12 cellular contexts compared by ENCODE assay signal in genomic region chr17:64358261-64358788, GRCh38. TPM values are rescaled to one million over a fixed set of nuclear protein-coding genes. Genes with fewer than 3 reads are reported as not detected.
DNase-seq lines count a peak whose midpoint lies in the region; TF ChIP-seq lines count a peak whose summit lies in the region.
"Had no signal": no experiment of that assay in that cellular context is flagged by ENCODE, and none has a peak within 500 bp of the region (broad histone marks: within the 10 kb centered on the region; RNA-seq: fewer than 3 reads in every experiment).

No MANE protein-coding gene starts in this region.

- H3K27me3 Mint-ChIP-seq in T-helper 2 cell treated with Interferon-gamma antibody and Interleukin-4, amounts not matched to agents 5 μg/mL and 100 μg/mL, for 36 hours (ENCODE audit: low read depth) = no peaks in the 10 kb centered on the region

- H3K4me3 ChIP-seq in fibroblast of mammary gland (ENCODE audit: control insufficient read depth, low read depth, low read length) = no peak overlapping the region

- H3K4me1 Mint-ChIP-seq in T-helper 2 cell treated with Interferon-gamma antibody and Interleukin-4, amounts not matched to agents 5 μg/mL and 100 μg/mL, for 36 hours (ENCODE audit: low read depth) = peaks cover 3% of the 10 kb centered on the region

- no peak for TF ChIP-seq CTCF in fibroblast of mammary gland (conservative IDR thresholded peaks at IDR 0.05; ENCODE audit: control insufficient read depth, insufficient read depth, low read depth, low read length)

- no peaks in the 10 kb centered on the region for H3K9me3 Mint-ChIP-seq in T-helper 2 cell treated with Interferon-gamma antibody and Interleukin-4, amounts not matched to agents 5 μg/mL and 100 μg/mL, for 36 hours
- H3K9me3 Mint-ChIP-seq: activated CD4-positive, alpha-beta T cell treated with anti-CD3 and anti-CD28 coated beads, Interleukin-2, amount 10 ng/mL, durations not matched to agents 24 days and 14 days had no signal

- DNase-seq in D341Med (ENCODE audit: low spot score) (peak; percentile 51), NCI-H1092 (lab: John Stamatoyannopoulos, UW) (peak; percentile 97), NCI-H510A treated with DMSO at 0.1 percent for 48 hours (lab: John Stamatoyannopoulos, UW) (peak; percentile 87), fibroblast of mammary gland (ENCODE audit: low read depth) (peak; percentile 83), cerebellum (ENCODE audit: low spot score) (no peak), NCI-H1048 (lab: John Stamatoyannopoulos, UW) (no peak)
- no peak for DNase-seq in T-helper 2 cell treated with Interferon-gamma antibody and Interleukin-4, amounts not matched to agents 5 μg/mL and 100 μg/mL, for 36 hours (ENCODE audit: low spot score)
- no peak for DNase-seq in stimulated activated CD4-positive, alpha-beta T cell treated with anti-CD3 and anti-CD28 coated beads, Interleukin-4, amount 100 ng/mL, for 1 hour
- DNase-seq: activated CD4-positive, alpha-beta T cell treated with anti-CD3 and anti-CD28 coated beads, Interleukin-2, amount 10 ng/mL, durations not matched to agents 24 days and 14 days; activated gamma-delta T cell; kidney glomerular epithelial cell; NCI-H226 had no signal

- peaks cover 7% of the 10 kb centered on the region for H3K36me3 Mint-ChIP-seq in T-helper 2 cell treated with Interferon-gamma antibody and Interleukin-4, amounts not matched to agents 5 μg/mL and 100 μg/mL, for 36 hours (ENCODE audit: low read depth)

- no peak overlapping the region for H3K4me3 Mint-ChIP-seq in T-helper 2 cell treated with Interferon-gamma antibody and Interleukin-4, amounts not matched to agents 5 μg/mL and 100 μg/mL, for 36 hours
- H3K4me3 Mint-ChIP-seq: activated CD4-positive, alpha-beta T cell treated with anti-CD3 and anti-CD28 coated beads, Interleukin-2, amount 10 ng/mL, durations not matched to agents 24 days and 14 days had no signal

- H3K27ac Mint-ChIP-seq in T-helper 2 cell treated with Interferon-gamma antibody and Interleukin-4, amounts not matched to agents 5 μg/mL and 100 μg/mL, for 36 hours = no peak overlapping the region
- H3K27ac Mint-ChIP-seq: activated CD4-positive, alpha-beta T cell treated with anti-CD3 and anti-CD28 coated beads, Interleukin-2, amount 10 ng/mL, durations not matched to agents 24 days and 14 days had no signal

RNA-seq across cellular contexts. Expression of gene PECAM1, which starts 32.3 kb away (rescaled TPM):
- 6.8 TPM for total RNA-seq in cerebellum

Comparison
In these comparisons a context has a peak if more than half of its experiments do, and no peak if none do; other contexts are left out.
1. DNase-seq: peak in D341Med (single experiment), NCI-H1092 (single experiment), NCI-H510A treated with DMSO at 0.1 percent for 48 hours (single experiment) and fibroblast of mammary gland (single experiment); none in T-helper 2 cell treated with Interferon-gamma antibody and Interleukin-4, amounts not matched to agents 5 μg/mL and 100 μg/mL, for 36 hours (single experiment), cerebellum (single experiment), stimulated activated CD4-positive, alpha-beta T cell treated with anti-CD3 and anti-CD28 coated beads, Interleukin-4, amount 100 ng/mL, for 1 hour (single experiment) and NCI-H1048 (single experiment).